Comparison of ENCODE assay signal across 8 cellular contexts in the genomic region with DNA sequence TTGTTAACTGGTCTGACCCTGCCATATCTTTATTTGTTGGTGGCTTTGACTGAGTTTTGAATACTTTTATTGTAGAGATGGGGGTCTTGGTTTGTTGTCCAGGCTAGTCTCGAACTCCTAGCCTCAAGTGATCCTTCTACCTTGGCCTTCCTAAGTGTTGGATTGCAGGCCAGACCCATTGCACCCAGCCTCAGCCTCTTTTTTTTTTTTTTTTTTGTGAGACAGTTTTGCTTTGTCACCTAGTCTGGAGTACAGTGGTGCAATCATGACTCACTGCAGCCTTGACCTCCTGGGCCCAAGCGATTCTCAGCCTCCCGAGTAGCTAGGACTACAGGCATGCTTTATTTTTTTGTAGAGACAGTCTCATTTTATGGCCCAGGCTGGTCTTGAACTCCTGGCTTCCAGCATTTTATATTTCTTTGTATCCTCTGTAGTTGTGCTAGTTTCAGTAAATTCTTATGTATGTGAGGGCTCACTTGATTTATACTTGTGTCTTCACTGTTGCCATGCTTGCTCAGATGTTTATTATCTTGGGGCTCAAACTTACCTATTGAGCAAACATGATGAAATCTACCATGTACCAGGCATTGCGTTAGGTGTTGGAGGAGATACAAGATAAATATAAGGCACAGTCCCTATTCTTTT. TPM values are rescaled to one million over a fixed set of nuclear protein-coding genes. Genes with fewer than 3 reads are reported as not detected.
A peak's percentile ranks its signal among the peaks of the same experiment; 100 is the strongest.
DNase-seq lines count a peak whose midpoint lies in the region; ATAC-seq and TF ChIP-seq lines count a peak whose summit lies in the region.

No MANE protein-coding gene starts in this region.

- peak; percentile 92 for DNase-seq in EL
- DNase-seq in RKO (ENCODE audit: low spot score) = peak; percentile 84
- DNase-seq in prostate gland (ENCODE audit: low spot score) = peak; percentile 58
- DNase-seq in NCI-H187 (lab: John Stamatoyannopoulos, UW) = no peak
- DNase-seq in ecto neural progenitor cell (ENCODE audit: low spot score) = no peak

- TF ChIP-seq POLR2A in prostate gland (IDR thresholded peaks at IDR 0.05) = no peak

- intact Hi-C loops in prostate gland (cut with DNase I) = no loop called here

- H3K27ac ChIP-seq in prostate gland = peak overlapping the region; percentile 67 to 71

- no peak for TF ChIP-seq CTCF in prostate gland (IDR thresholded peaks at IDR 0.05)

- no peaks in the 10 kb centered on the region for H3K36me3 ChIP-seq in prostate gland

- WGBS in prostate gland = 50% methylated on average over 4 of the region's 4 CpGs

- H3K4me3 ChIP-seq in prostate gland = no peak overlapping the region

- H3K4me1 ChIP-seq in prostate gland (replicated peaks) = peaks cover 23% of the 10 kb centered on the region

- H3K27me3 ChIP-seq in prostate gland (replicated peaks; ENCODE audit: insufficient read depth) = no peaks in the 10 kb centered on the region

- ATAC-seq in esophagus mucosa (peak; percentile 86), HG03565 (IDR thresholded peaks at IDR 0.05; ENCODE audit: unreplicated experiment) (no peak), HG02973 (IDR thresholded peaks at IDR 0.05; ENCODE audit: unreplicated experiment) (no peak)

- no peaks in the 10 kb centered on the region for H3K9me3 ChIP-seq in prostate gland

RNA-seq across cellular contexts. Expression of gene THRAP3, which starts 24.1 kb away (rescaled TPM):
- 72.0 TPM for total RNA-seq in esophagus mucosa
- total RNA-seq in prostate gland = 100 to 1,000 TPM; 100 to 123 TPM

RNA-seq across cellular contexts. Expression of gene SH3D21, which starts 57.8 kb away (rescaled TPM):
- total RNA-seq in esophagus mucosa (9.2 TPM), prostate gland (10 to 100 TPM in 1 of 2 donors, 1 to 10 TPM in 1; 8.1 to 10.6 TPM)

Comparison
In these comparisons a context has a peak if more than half of its experiments do, and no peak if none do; other contexts are left out.
1. DNase-seq: peak in EL (single experiment), RKO (single experiment) and prostate gland (single experiment); none in NCI-H187 (0 of 2) and ecto neural progenitor cell (single experiment).